Comparison of ENCODE assay signal across 11 cellular contexts in genomic region chr19:46620716-46621115, GRCh38. TPM values are rescaled to one million over a fixed set of nuclear protein-coding genes. Genes with fewer than 3 reads are reported as not detected.
A peak's percentile ranks its signal among the peaks of the same experiment; 100 is the strongest.
DNase-seq lines count a peak whose midpoint lies in the region; ATAC-seq and TF ChIP-seq lines count a peak whose summit lies in the region.
"Had no signal": no experiment of that assay in that cellular context is flagged by ENCODE, and none has a peak within 500 bp of the region (broad histone marks: within the 10 kb centered on the region; RNA-seq: fewer than 3 reads in every experiment).

No MANE protein-coding gene starts in this region.

- no peak for ATAC-seq in stimulated activated naive B cell treated with anti-CD40 and anti-IgM and Interleukin-4, amounts not matched to agents 10 μg/mL and 1 μg/mL and 100 μg/mL, for 72 hours (replicated peaks)
- no peak for ATAC-seq in GM19395 (IDR thresholded peaks at IDR 0.05; ENCODE audit: unreplicated experiment)
- ATAC-seq in omental fat pad (ENCODE audit: low FRiP score): no peak

- intact Hi-C loops in activated CD4-positive, alpha-beta T cell treated with anti-CD3 and anti-CD28 coated beads, Interleukin-2, amount 10 ng/mL, durations not matched to agents 24 days and 14 days (cut with micrococcal nuclease): loop anchor here (1.0 kb wide), 1 partner anchor 8 kb away; no protein-coding TSS in a partner anchor
- intact Hi-C loops in ascending aorta (cut with DNase I): loop anchor here (10.0 kb wide), 1 partner anchor 624 kb away; no protein-coding TSS in a partner anchor

- no peaks in the 10 kb centered on the region for H3K27me3 ChIP-seq in ascending aorta

- no peak for DNase-seq in activated CD4-positive, alpha-beta T cell treated with anti-CD3 and anti-CD28 coated beads, Interleukin-2, amount 10 ng/mL, durations not matched to agents 24 days and 14 days
- no peak for DNase-seq in activated CD4-positive, alpha-beta T cell treated with anti-CD3 and anti-CD28 coated beads, Interleukin-2, amount 50 U/mL, for 1 hour
- peak; percentile 54 to 88 for DNase-seq in ascending aorta (ENCODE audit: low spot score in 2 of 2)
- peak; percentile 55 for DNase-seq in islet precursor cell
- no peak for DNase-seq in stimulated activated naive B cell treated with anti-CD40 and anti-IgM and Interleukin-4, amounts not matched to agents 10 μg/mL and 1 μg/mL and 100 μg/mL, for 72 hours
- DNase-seq in omental fat pad (ENCODE audit: low spot score): no peak
- no peak for DNase-seq in RKO (ENCODE audit: low spot score)
- DNase-seq: central memory CD4-positive, alpha-beta T cell; NCI-H2081 had no signal

- peak overlapping the region; percentile 98 for H3K27ac Mint-ChIP-seq in activated CD4-positive, alpha-beta T cell treated with anti-CD3 and anti-CD28 coated beads, Interleukin-2, amount 10 ng/mL, durations not matched to agents 24 days and 14 days
- H3K27ac Mint-ChIP-seq in stimulated activated naive B cell treated with anti-CD40 and anti-IgM and Interleukin-4, amounts not matched to agents 10 μg/mL and 1 μg/mL and 100 μg/mL, for 72 hours: peak overlapping the region; percentile 98

- no peaks in the 10 kb centered on the region for H3K27me3 Mint-ChIP-seq in activated CD4-positive, alpha-beta T cell treated with anti-CD3 and anti-CD28 coated beads, Interleukin-2, amount 10 ng/mL, durations not matched to agents 24 days and 14 days
- H3K27me3 Mint-ChIP-seq in stimulated activated naive B cell treated with anti-CD40 and anti-IgM and Interleukin-4, amounts not matched to agents 10 μg/mL and 1 μg/mL and 100 μg/mL, for 72 hours: no peaks in the 10 kb centered on the region

- H3K27ac ChIP-seq in ascending aorta: peak overlapping the region; percentile 97 to 98

- peaks cover 66% of the 10 kb centered on the region for H3K36me3 Mint-ChIP-seq in activated CD4-positive, alpha-beta T cell treated with anti-CD3 and anti-CD28 coated beads, Interleukin-2, amount 10 ng/mL, durations not matched to agents 24 days and 14 days (ENCODE audit: low read depth)
- peaks cover 65 to 70% of the 10 kb centered on the region in 2 donors for H3K36me3 Mint-ChIP-seq in stimulated activated naive B cell treated with anti-CD40 and anti-IgM and Interleukin-4, amounts not matched to agents 10 μg/mL and 1 μg/mL and 100 μg/mL, for 72 hours

- H3K9me3 Mint-ChIP-seq in activated CD4-positive, alpha-beta T cell treated with anti-CD3 and anti-CD28 coated beads, Interleukin-2, amount 10 ng/mL, durations not matched to agents 24 days and 14 days: no peaks in the 10 kb centered on the region
- peaks cover 0 to 3% of the 10 kb centered on the region in 2 donors for H3K9me3 Mint-ChIP-seq in stimulated activated naive B cell treated with anti-CD40 and anti-IgM and Interleukin-4, amounts not matched to agents 10 μg/mL and 1 μg/mL and 100 μg/mL, for 72 hours

- H3K4me1 Mint-ChIP-seq in activated CD4-positive, alpha-beta T cell treated with anti-CD3 and anti-CD28 coated beads, Interleukin-2, amount 10 ng/mL, durations not matched to agents 24 days and 14 days: peaks cover 63% of the 10 kb centered on the region
- H3K4me1 Mint-ChIP-seq in stimulated activated naive B cell treated with anti-CD40 and anti-IgM and Interleukin-4, amounts not matched to agents 10 μg/mL and 1 μg/mL and 100 μg/mL, for 72 hours: peaks cover 65 to 87% of the 10 kb centered on the region in 2 donors

- peak overlapping the region; percentile 95 for H3K4me3 Mint-ChIP-seq in activated CD4-positive, alpha-beta T cell treated with anti-CD3 and anti-CD28 coated beads, Interleukin-2, amount 10 ng/mL, durations not matched to agents 24 days and 14 days
- H3K4me3 Mint-ChIP-seq in stimulated activated naive B cell treated with anti-CD40 and anti-IgM and Interleukin-4, amounts not matched to agents 10 μg/mL and 1 μg/mL and 100 μg/mL, for 72 hours: peak overlapping the region; percentile 91 to 95

- peak overlapping the region; percentile 47 to 77 for H3K4me3 ChIP-seq in ascending aorta

- H3K9me3 ChIP-seq in ascending aorta: no peaks in the 10 kb centered on the region

- H3K4me1 ChIP-seq in ascending aorta: peaks cover 27 to 44% of the 10 kb centered on the region in 2 donors

- H3K36me3 ChIP-seq in ascending aorta: peaks cover 0 to 8% of the 10 kb centered on the region in 2 donors

- TF ChIP-seq CTCF in ascending aorta (IDR thresholded peaks at IDR 0.05) (no peak), omental fat pad (IDR thresholded peaks at IDR 0.05) (no peak)

RNA-seq across cellular contexts. Expression of gene PTGIR, which starts 4.2 kb away (rescaled TPM):
- total RNA-seq in activated CD4-positive, alpha-beta T cell treated with anti-CD3 and anti-CD28 coated beads, Interleukin-2, amount 10 ng/mL, durations not matched to agents 24 days and 14 days: 194 TPM in 2 replicates
- total RNA-seq in ascending aorta (120 TPM), omental fat pad (10 to 100 TPM in 1 of 4 donors, 1 to 10 TPM in 3; 4.8 to 10.2 (median 7.9) TPM)

RNA-seq across cellular contexts. Expression of gene GNG8, which starts 15.3 kb away (rescaled TPM):
- 13.3 and 14.1 TPM in 2 replicates for total RNA-seq in activated CD4-positive, alpha-beta T cell treated with anti-CD3 and anti-CD28 coated beads, Interleukin-2, amount 10 ng/mL, durations not matched to agents 24 days and 14 days
- total RNA-seq in ascending aorta: not detected
- not detected for total RNA-seq in omental fat pad
- total RNA-seq: HT1080 had no signal

RNA-seq across cellular contexts. Expression of gene CALM3, which starts 19.6 kb away (rescaled TPM):
- 477 and 479 TPM in 2 replicates for total RNA-seq in activated CD4-positive, alpha-beta T cell treated with anti-CD3 and anti-CD28 coated beads, Interleukin-2, amount 10 ng/mL, durations not matched to agents 24 days and 14 days
- total RNA-seq in ascending aorta (159 TPM), omental fat pad (100 to 1,000 TPM; 112 to 189 (median 132) TPM)

RNA-seq across cellular contexts. Expression of gene DACT3, which starts 40.3 kb away (rescaled TPM):
- 3.2 and 3.7 TPM in 2 replicates for total RNA-seq in activated CD4-positive, alpha-beta T cell treated with anti-CD3 and anti-CD28 coated beads, Interleukin-2, amount 10 ng/mL, durations not matched to agents 24 days and 14 days
- total RNA-seq in ascending aorta (104 TPM), omental fat pad (under 1 TPM; 0.31 to 0.79 (median 0.52) TPM)

Comparison
In these comparisons a context has a peak if more than half of its experiments do, and no peak if none do; other contexts are left out.
1. DNase-seq: peak in ascending aorta (2 of 2) and islet precursor cell (single experiment); none in activated CD4-positive, alpha-beta T cell treated with anti-CD3 and anti-CD28 coated beads, Interleukin-2, amount 10 ng/mL, durations not matched to agents 24 days and 14 days (single experiment), activated CD4-positive, alpha-beta T cell treated with anti-CD3 and anti-CD28 coated beads, Interleukin-2, amount 50 U/mL, for 1 hour (single experiment), stimulated activated naive B cell treated with anti-CD40 and anti-IgM and Interleukin-4, amounts not matched to agents 10 μg/mL and 1 μg/mL and 100 μg/mL, for 72 hours (single experiment), omental fat pad (single experiment) and RKO (single experiment).
2. RNA of gene PTGIR, which starts 4.2 kb away (total RNA-seq): 194 TPM in activated CD4-positive, alpha-beta T cell treated with anti-CD3 and anti-CD28 coated beads, Interleukin-2, amount 10 ng/mL, durations not matched to agents 24 days and 14 days and 120 TPM in ascending aorta (single experiment); 4.8 to 10.2 TPM in omental fat pad; every median in the first group is over 10 times any median in the second.
3. RNA of gene GNG8, which starts 15.3 kb away (total RNA-seq): 13.3 to 14.1 TPM in activated CD4-positive, alpha-beta T cell treated with anti-CD3 and anti-CD28 coated beads, Interleukin-2, amount 10 ng/mL, durations not matched to agents 24 days and 14 days; not detected in ascending aorta (single experiment) and not detected in omental fat pad; every median in the first group is over 10 times any median in the second.